Comparison of ENCODE assay signal across 29 cellular contexts in genomic region chr14:54105898-54106297, GRCh38.
DNase-seq lines count a peak whose midpoint lies in the region; ATAC-seq, FAIRE-seq and TF ChIP-seq lines count a peak whose summit lies in the region.
"Had no signal": no experiment of that assay in that cellular context is flagged by ENCODE, and none has a peak within 500 bp of the region (broad histone marks: within the 10 kb centered on the region; RNA-seq: fewer than 3 reads in every experiment).

No MANE protein-coding gene starts in this region.

- ATAC-seq in left lung = peak; percentile 87
- ATAC-seq in Right ventricle myocardium superior (ENCODE audit: poor library complexity) = no peak
- no peak for ATAC-seq in psoas muscle

- in situ Hi-C loops in mammary epithelial cell (cut with MboI; ENCODE audit: low sequenced_read_pairs in 2 of 2) = no loop called here

- H2BK12ac ChIP-seq in neuronal stem cell (ENCODE audit: low read length) = no peak overlapping the region

- dilution Hi-C loops in mammary epithelial cell (cut with HindIII; ENCODE audit: low sequenced_read_pairs) = no loop called here

- CTCF ChIA-PET in mammary epithelial cell (lab: Charles Lee; ENCODE audit: low non-redundant PET) = interaction anchor here (0.6 to 1.0 kb wide), 2 partner anchors 146 to 223 kb away, joined by 3 to 4 read pairs; no protein-coding TSS in a partner anchor

- H3K9me3 ChIP-seq in mammary epithelial cell (replicated peaks; ENCODE audit: insufficient read depth, low read length) = no peaks in the 10 kb centered on the region
- H3K9me3 ChIP-seq in left lung = no peaks in the 10 kb centered on the region
- no peaks in the 10 kb centered on the region for H3K9me3 ChIP-seq in neuronal stem cell (replicated peaks in 1 of 2; ENCODE audit: control insufficient read depth in 2 of 2, insufficient read depth in 1 of 2, low read depth in 1 of 2, low read length in 2 of 2)
- H3K9me3 ChIP-seq in psoas muscle = no peaks in the 10 kb centered on the region
- H3K9me3 ChIP-seq: SJSA1 had no signal

- no peak overlapping the region for H2AK5ac ChIP-seq in neuronal stem cell (ENCODE audit: low read depth, low read length)

- H4K20me1 ChIP-seq in mammary epithelial cell (ENCODE audit: insufficient read depth, low read length) = no peaks in the 10 kb centered on the region

- H3K27me3 ChIP-seq in mammary epithelial cell (ENCODE audit: insufficient read depth, low read length) (no peaks in the 10 kb centered on the region), left lung (no peaks in the 10 kb centered on the region), neuronal stem cell (ENCODE audit: control insufficient read depth in 3 of 3, insufficient read depth in 3 of 3, low read depth in 1 of 3, low read length in 3 of 3) (no peaks in the 10 kb centered on the region), psoas muscle (ENCODE audit: insufficient read depth in 3 of 3, low read length in 2 of 3) (no peaks in the 10 kb centered on the region)
- H3K27me3 ChIP-seq: SJSA1 had no signal

- intact Hi-C loops in mammary epithelial cell (cut with micrococcal nuclease) = loop anchor here (1.0 to 10.0 kb wide), 4 partner anchors 63 to 291 kb away; partner anchors contain the start of gene CDKN3
- intact Hi-C loops in left lung (cut with DNase I) = no loop called here
- intact Hi-C loops in Right ventricle myocardium superior (cut with DNase I) = no loop called here
- intact Hi-C loops in psoas muscle (cut with DNase I) = no loop called here

- H3K4ac ChIP-seq in neuronal stem cell (ENCODE audit: low read length) = no peak overlapping the region

- H3K27ac ChIP-seq in mammary epithelial cell (ENCODE audit: insufficient read depth, low read depth, low read length) (peak overlapping the region; percentile 99), left lung (no peak overlapping the region), neuronal stem cell (replicated peaks; ENCODE audit: low read length) (no peak overlapping the region), psoas muscle (no peak overlapping the region)

- no TSS peak for BruUV-seq in mammary epithelial cell (replicated peaks; lab: Mats Ljungman, UMichigan)

- no peak overlapping the region for H3K18ac ChIP-seq in neuronal stem cell (ENCODE audit: low read length)

- 3% methylated on average over 2 of the region's 2 CpGs for WGBS in mammary epithelial cell (ENCODE audit: low coverage, missing lambda C conversion rate)
- WGBS in neuronal stem cell (ENCODE audit: extremely low coverage in 2 of 2, insufficient read length in 2 of 2, insufficient replicate concordance in 1 of 2), 2 donors = no CpG with 5 or more reads among the region's 2 CpGs
- 71 to 77% (median 72%) methylated on average over 2 of the region's 2 CpGs for WGBS in psoas muscle, 3 donors

- H3K36me3 ChIP-seq in mammary epithelial cell (ENCODE audit: insufficient read depth, low read length) = no peaks in the 10 kb centered on the region
- no peaks in the 10 kb centered on the region for H3K36me3 ChIP-seq in left lung
- no peaks in the 10 kb centered on the region for H3K36me3 ChIP-seq in neuronal stem cell (replicated peaks in 1 of 2; ENCODE audit: control insufficient read depth in 2 of 2, insufficient read depth in 2 of 2, low read length in 2 of 2)
- no peaks in the 10 kb centered on the region for H3K36me3 ChIP-seq in psoas muscle (ENCODE audit: insufficient read depth in 1 of 2, low read depth in 1 of 2)
- H3K36me3 ChIP-seq: SJSA1 had no signal

- H4K8ac ChIP-seq in neuronal stem cell (ENCODE audit: low read depth, low read length) = no peak overlapping the region

- H3K9ac ChIP-seq in mammary epithelial cell (ENCODE audit: insufficient read depth, low read length) = peak overlapping the region; percentile 60
- no peak overlapping the region for H3K9ac ChIP-seq in neuronal stem cell (ENCODE audit: low read depth, low read length, poor library complexity)

- H4K91ac ChIP-seq in neuronal stem cell (ENCODE audit: low read depth, low read length, poor library complexity) = no peak overlapping the region

- FAIRE-seq in urothelium cell line (lab: Jason Lieb, UNC) = peak; percentile 55
- FAIRE-seq: colon, RCC 7860 had no signal

- no peak overlapping the region for H3K23ac ChIP-seq in neuronal stem cell (ENCODE audit: low read depth, low read length, poor library complexity)

- H3K4me2 ChIP-seq in mammary epithelial cell (ENCODE audit: insufficient read depth, low read depth, low read length) (peak overlapping the region; percentile 74), neuronal stem cell (ENCODE audit: insufficient read depth, low read length, poor library complexity, severe bottlenecking) (no peak overlapping the region)
- H3K4me2 ChIP-seq: smooth muscle cell had no signal

- H2BK120ac ChIP-seq in neuronal stem cell (ENCODE audit: low read depth, low read length) = no peak overlapping the region

- H2BK15ac ChIP-seq in neuronal stem cell (ENCODE audit: low read length) = no peak overlapping the region

- H3K79me1 ChIP-seq in neuronal stem cell (ENCODE audit: low read depth, low read length) = no peaks in the 10 kb centered on the region

- H3K79me2 ChIP-seq in mammary epithelial cell (ENCODE audit: insufficient read depth, low read length) = no peaks in the 10 kb centered on the region

- TF ChIP-seq CTCF in mammary epithelial cell (conservative IDR thresholded peaks at IDR 0.05 in 1 of 2, IDR thresholded peaks at IDR 0.05 in 1 of 2; ENCODE audit: extremely low read depth in 1 of 2, insufficient read depth in 1 of 2, low read depth in 1 of 2, low read length in 2 of 2) (no peak), left lung (IDR thresholded peaks at IDR 0.05) (no peak), psoas muscle (IDR thresholded peaks at IDR 0.05) (no peak)

- H3K4me3 ChIP-seq in mammary epithelial cell (replicated peaks in 1 of 3; ENCODE audit: insufficient read depth in 1 of 3, low read depth in 2 of 3, low read length in 3 of 3) (no peak overlapping the region), left lung (no peak overlapping the region), neuronal stem cell (ENCODE audit: low read length in 2 of 2) (no peak overlapping the region), psoas muscle (no peak overlapping the region)
- H3K4me3 ChIP-seq: SJSA1, smooth muscle cell had no signal

- peak; percentile 23 for DNase-seq in M059J (ENCODE audit: low read depth)
- DNase-seq in mammary epithelial cell = peak; percentile 95
- DNase-seq in left lung = peak in 1 of 2 donors; percentile 45
- DNase-seq in urothelium cell line (ENCODE audit: low spot score) = no peak
- DNase-seq in neuronal stem cell (ENCODE audit: low spot score) = no peak
- no peak for DNase-seq in Right ventricle myocardium superior
- no peak for DNase-seq in psoas muscle
- DNase-seq: activated B cell treated with CpG ODN at 0.5 μM for 24 hours; activated naive CD4-positive, alpha-beta T cell treated with anti-CD3 and anti-CD28 coated beads, Interleukin-2, amount 50 U/mL, for 16 hours; amniotic stem cell; C1 segment of cervical spinal cord; COR-L47; DND-41; effector CD8-positive, alpha-beta T cell; erythroblast; Kasumi-1; naive B cell; NCI-H1694; NCI-H524; NK-92 treated with Interleukin-12 subunit alpha and Interleukin-12 subunit beta, amount 100 ng/mL, for 24 hours; occipital lobe; retina; stimulated activated CD4-positive, alpha-beta T cell treated with anti-CD3 and anti-CD28 coated beads, Interleukin-1b, Interleukin-23, amount 100 ng/mL, for 48 hours; T-helper 1 cell; trophoblast cell had no signal

- no peak overlapping the region for H2AFZ ChIP-seq in mammary epithelial cell (ENCODE audit: low read depth, low read length)
- no peak overlapping the region for H2AFZ ChIP-seq in neuronal stem cell (ENCODE audit: low read length)

- H3K14ac ChIP-seq in neuronal stem cell (ENCODE audit: low read length) = no peak overlapping the region

- H3K4me1 ChIP-seq in mammary epithelial cell (ENCODE audit: insufficient read depth, low read length) (peaks cover 67% of the 10 kb centered on the region), left lung (peaks cover 0 to 2% of the 10 kb centered on the region in 2 donors), neuronal stem cell (ENCODE audit: control insufficient read depth in 2 of 2, insufficient read depth in 1 of 2, low read depth in 1 of 2, low read length in 2 of 2) (peaks cover 0 to 3% of the 10 kb centered on the region in 2 donors), psoas muscle (no peaks in the 10 kb centered on the region)

- no peak overlapping the region for H2BK5ac ChIP-seq in neuronal stem cell (ENCODE audit: low read length)

Comparison
In these comparisons a context has a peak if more than half of its experiments do, and no peak if none do; other contexts are left out.
1. DNase-seq: peak in M059J (single experiment) and mammary epithelial cell (single experiment); none in urothelium cell line (single experiment), neuronal stem cell (single experiment), Right ventricle myocardium superior (single experiment) and psoas muscle (0 of 2).